In genomic region chr6:32716396-32716795, GRCh38 we compare ENCODE assay signal across 27 cellular contexts. TPM values are rescaled to one million over a fixed set of nuclear protein-coding genes. Genes with fewer than 3 reads are reported as not detected.
"Had no signal": no experiment of that assay in that cellular context is flagged by ENCODE, and none has a peak within 500 bp of the region (broad histone marks: within the 10 kb centered on the region; RNA-seq: fewer than 3 reads in every experiment).

No MANE protein-coding gene starts in this region.

- ATAC-seq: activated CD8-positive, alpha-beta T cell treated with anti-CD3 and anti-CD28 coated beads for 36 hours; body of pancreas; left lung; natural killer cell; sciatic nerve; stimulated activated memory B cell treated with anti-CD40 and anti-IgM and Interleukin-4, amounts not matched to agents 10 μg/mL and 1 μg/mL and 100 μg/mL, for 72 hours had no signal

- FAIRE-seq: endometrium, urothelium cell line had no signal

- H3K9me3 ChIP-seq: body of pancreas, left lung, stomach, suprapubic skin, tibial nerve had no signal

- H3K36me3 ChIP-seq: left lung, stomach, suprapubic skin, tibial nerve had no signal

- H3K27ac ChIP-seq: body of pancreas, left lung, stomach, suprapubic skin, tibial nerve had no signal

- H3K4me3 ChIP-seq: body of pancreas, left lung, lung, smooth muscle cell, stomach, suprapubic skin, tibial nerve had no signal

- DNase-seq: activated CD4-positive, alpha-beta T cell treated with anti-CD3 and anti-CD28 coated beads, Interleukin-2, amount 10 ng/mL, durations not matched to agents 7 days and 5 days; activated CD4-positive, CD25-positive, alpha-beta regulatory T cell treated with anti-CD3 and anti-CD28 coated beads, Interleukin-2, amount 50 U/mL, for 72 hours; activated CD8-positive, alpha-beta T cell treated with anti-CD3 and anti-CD28 coated beads for 36 hours; activated gamma-delta T cell treated with Interleukin-2 at 50 U/mL for 16 hours; activated T-cell treated with anti-CD3 and anti-CD28 coated beads, Interleukin-2, amount 50 U/mL, for 1 hour; anterior cingulate cortex; body of pancreas; effector CD4-positive, alpha-beta T cell; erythroblast; foreskin fibroblast; kidney glomerular epithelial cell; left lung; natural killer cell; stimulated activated CD4-positive, alpha-beta T cell treated with anti-CD3 and anti-CD28 coated beads, Interleukin-15, amount 100 ng/mL, for 24 hours; stomach had no signal

- H3K4me2 ChIP-seq: smooth muscle cell had no signal

- H3K27me3 ChIP-seq: body of pancreas, left lung, suprapubic skin, tibial nerve had no signal

- H3K4me1 ChIP-seq: body of pancreas, left lung, stomach, suprapubic skin, tibial nerve had no signal

RNA-seq across cellular contexts. Expression of gene HLA-DQA2, which starts 24.8 kb away (rescaled TPM):
- total RNA-seq: body of pancreas, fibroblast of lung, glomerular endothelial cell, osteoblast, renal cortical epithelial cell, smooth muscle cell had no signal
- polyA plus RNA-seq: fibroblast of lung, smooth muscle cell had no signal

RNA-seq across cellular contexts. Expression of gene HLA-DQB2, which starts 46.9 kb away (rescaled TPM):
- total RNA-seq: body of pancreas, fibroblast of lung, glomerular endothelial cell, osteoblast, renal cortical epithelial cell, smooth muscle cell had no signal
- polyA plus RNA-seq: fibroblast of lung, smooth muscle cell had no signal

RNA-seq across cellular contexts. Expression of gene HLA-DQB1, which starts 49.9 kb away (rescaled TPM):
- total RNA-seq: fibroblast of lung had no signal
- polyA plus RNA-seq: fibroblast of lung had no signal
